Comparison of ENCODE assay signal across 8 cellular contexts in genomic region chr12:12357697-12358476, GRCh38. TPM values are rescaled to one million over a fixed set of nuclear protein-coding genes. Genes with fewer than 3 reads are reported as not detected.
A peak's percentile ranks its signal among the peaks of the same experiment; 100 is the strongest.
DNase-seq lines count a peak whose midpoint lies in the region; ATAC-seq and TF ChIP-seq lines count a peak whose summit lies in the region.

No MANE protein-coding gene starts in this region.

- no peaks in the 10 kb centered on the region for H3K9me3 ChIP-seq in uterus

- peak overlapping the region; percentile 95 for H3K4me3 Mint-ChIP-seq in GM23338

- peak overlapping the region; percentile 90 for H3K27ac Mint-ChIP-seq in GM23338

- H3K9me3 Mint-ChIP-seq in GM23338 = no peaks in the 10 kb centered on the region

- H2AK5ac ChIP-seq in mesendoderm (ENCODE audit: low read length) = no peak overlapping the region

- H3K18ac ChIP-seq in mesendoderm (ENCODE audit: low read length) = no peak overlapping the region

- H2BK5ac ChIP-seq in mesendoderm (ENCODE audit: low read length) = no peak overlapping the region

- H3F3A ChIP-seq in GM23338 (replicated peaks; ENCODE audit: low read depth) = peaks cover 8% of the 10 kb centered on the region; the same call in 1 of the 2 replicates

- peak overlapping the region; percentile 95 for H3K56ac ChIP-seq in mesendoderm (ENCODE audit: low read length)

- H3K4ac ChIP-seq in mesendoderm (ENCODE audit: low read depth, low read length) = no peak overlapping the region

- no peaks in the 10 kb centered on the region for H4K20me1 ChIP-seq in GM23338 (replicated peaks; ENCODE audit: insufficient read depth)

- no peak overlapping the region for H4K8ac ChIP-seq in mesendoderm (ENCODE audit: low read depth, low read length)

- WGBS in mesendoderm (ENCODE audit: extremely low coverage, insufficient coverage, low lambda C conversion rate) = no CpG with 5 or more reads among the region's 13 CpGs

- H3K36me3 ChIP-seq in GM23338 (ENCODE audit: insufficient read depth) (no peaks in the 10 kb centered on the region), mesendoderm (ENCODE audit: control insufficient read depth, insufficient read depth, low read length) (no peaks in the 10 kb centered on the region), uterus (no peaks in the 10 kb centered on the region)

- TF ChIP-seq CTCF in GM23338 (conservative IDR thresholded peaks at IDR 0.05; ENCODE audit: low read depth in 2 of 2) (no peak), cardiac fibroblast (IDR thresholded peaks at IDR 0.05; ENCODE audit: low read depth, low read length) (no peak), uterus (IDR thresholded peaks at IDR 0.05) (no peak)

- no peak overlapping the region for H2BK120ac ChIP-seq in mesendoderm (ENCODE audit: low read depth, low read length)

- H2AFZ ChIP-seq in GM23338 = peak overlapping the region; percentile 93

- no peaks in the 10 kb centered on the region for H3K79me1 ChIP-seq in mesendoderm (ENCODE audit: low read length)

- H3K79me2 ChIP-seq in GM23338 (replicated peaks; ENCODE audit: insufficient read depth) (peaks cover 20% of the 10 kb centered on the region), mesendoderm (ENCODE audit: control insufficient read depth, insufficient read depth, low read length) (no peaks in the 10 kb centered on the region)

- peaks cover 26% of the 10 kb centered on the region for H3K4me1 Mint-ChIP-seq in GM23338

- peaks cover 13% of the 10 kb centered on the region for H3K4me1 ChIP-seq in GM23338 (ENCODE audit: insufficient read depth)
- H3K4me1 ChIP-seq in mesendoderm (ENCODE audit: control insufficient read depth, low read depth, low read length) = peaks cover 2% of the 10 kb centered on the region
- peaks cover 0 to 7% of the 10 kb centered on the region in 2 donors for H3K4me1 ChIP-seq in uterus

- TF ChIP-seq POLR2A in uterus (IDR thresholded peaks at IDR 0.05) = no peak

- H3K27me3 Mint-ChIP-seq in GM23338 (ENCODE audit: insufficient read depth, low read depth, poor library complexity) = peaks cover 4% of the 10 kb centered on the region

- intact Hi-C loops in uterus (cut with DNase I; ENCODE audit: low total_unique reads) = no loop called here

- H3K4me2 ChIP-seq in GM23338 (peak overlapping the region; percentile 100), mesendoderm (ENCODE audit: low read length) (peak overlapping the region; percentile 41)

- no peak overlapping the region for H4K5ac ChIP-seq in mesendoderm (ENCODE audit: low read length)

- H3K27me3 ChIP-seq in GM23338 (ENCODE audit: insufficient read depth) (no peaks in the 10 kb centered on the region), mesendoderm (ENCODE audit: insufficient read depth, low read length, poor library complexity) (no peaks in the 10 kb centered on the region), uterus (no peaks in the 10 kb centered on the region)

- peak overlapping the region; percentile 88 for H3K9ac ChIP-seq in mesendoderm (ENCODE audit: low read length)

- peak overlapping the region; percentile 64 for H3K27ac ChIP-seq in GM23338 (ENCODE audit: low read depth)
- no peak overlapping the region for H3K27ac ChIP-seq in mesendoderm (ENCODE audit: low read depth, low read length)
- peak overlapping the region; percentile 97 to 98 for H3K27ac ChIP-seq in uterus

- H3K4me3 ChIP-seq in GM23338 (peak overlapping the region; percentile 75), cardiac fibroblast (replicated peaks in 1 of 2; ENCODE audit: low read depth in 2 of 2, low read length in 2 of 2) (peak overlapping the region; percentile 72 to 93), mesendoderm (ENCODE audit: low read length) (peak overlapping the region; percentile 88), uterus (peak overlapping the region; percentile 93 to 94)

- ATAC-seq in GM23338 (no peak), GM21723 (IDR thresholded peaks at IDR 0.05; ENCODE audit: unreplicated experiment) (no peak)

- H2BK15ac ChIP-seq in mesendoderm (replicated peaks; ENCODE audit: low read depth) = no peak overlapping the region

- H3K23ac ChIP-seq in mesendoderm (ENCODE audit: low read length) = no peak overlapping the region

- DNase-seq in DMS 273 (lab: John Stamatoyannopoulos, UW; ENCODE audit: unreplicated experiment) = peak; percentile 77
- no peak for DNase-seq in GM23338 (ENCODE audit: low spot score)
- DNase-seq in NOMO-1 (lab: John Stamatoyannopoulos, UW; ENCODE audit: unreplicated experiment in 2 of 2) = peak; percentile 38
- DNase-seq in cardiac fibroblast (ENCODE audit: low read depth in 2 of 2) = peak in 1 of 2 donors; percentile 3
- no peak for DNase-seq in mesendoderm
- DNase-seq in uterus = no peak
- DNase-seq in NCI-H1048 (lab: John Stamatoyannopoulos, UW) = no peak

- H3K9me2 ChIP-seq in GM23338 (ENCODE audit: insufficient read depth) = no peaks in the 10 kb centered on the region

- no peaks in the 10 kb centered on the region for H3K36me3 Mint-ChIP-seq in GM23338 (ENCODE audit: low read depth)

TF ChIP-seq in GM23338, 12 proteins besides CTCF, POLR2A, EP300 and RAD21 (continues in another document):
- TF ChIP-seq JUNB (IDR thresholded peaks at IDR 0.05; ENCODE audit: unreplicated experiment) (no peak), ZNF462 (CRISPR knock-in tag; IDR thresholded peaks at IDR 0.05) (no peak), POLR2AphosphoS5 (IDR thresholded peaks at IDR 0.05; ENCODE audit: low read depth) (no peak)

RNA-seq across cellular contexts. Expression of gene BORCS5, which starts 1.0 kb away (rescaled TPM):
- total RNA-seq in GM23338 (2014; rRNA removed; shearing (Covaris generic)) = 12.6 and 13.7 TPM in 2 replicates
- 11.3 and 14.5 TPM in 2 replicates for polyA plus RNA-seq in GM23338 (2016; fragmentation: Nextera tagmentation; extraction: Ambion mirVana)
- polyA plus RNA-seq in mesendoderm (2013, experiment 1 of 2) = 6.3 TPM
- polyA plus RNA-seq in mesendoderm (2013, experiment 2 of 2) = 6.2 TPM
- 10 to 100 TPM in 3 of 4 donors, under 1 TPM in 1; 0.51 to 87.1 (median 17.9) TPM for total RNA-seq in uterus

RNA-seq across cellular contexts. Expression of gene MANSC1, which starts 7.8 kb away (rescaled TPM):
- total RNA-seq in GM23338 (2014; rRNA removed; shearing (Covaris generic)) = 4.0 and 5.1 TPM in 2 replicates
- polyA plus RNA-seq in GM23338 (2016; fragmentation: Nextera tagmentation; extraction: Ambion mirVana) = 4.4 and 5.8 TPM in 2 replicates
- polyA plus RNA-seq in mesendoderm (2013, experiment 1 of 2) = 3.1 TPM
- 3.5 TPM for polyA plus RNA-seq in mesendoderm (2013, experiment 2 of 2)
- 10 to 100 TPM in 2 of 4 donors, 1 to 10 TPM in 2; 5.1 to 34.4 (median 16.9) TPM for total RNA-seq in uterus

Comparison
In these comparisons a context has a peak if more than half of its experiments do, and no peak if none do; other contexts are left out.
1. DNase-seq: peak in DMS 273 (single experiment) and NOMO-1 (2 of 2); none in GM23338 (single experiment), mesendoderm (single experiment), uterus (0 of 2) and NCI-H1048 (single experiment).
2. Peak in every context shown above with its lines, with median percentiles within 50 percentile points of each other: H3K4me3 ChIP-seq.